ENCODE assay signal across 8 cellular contexts in the genomic region with DNA sequence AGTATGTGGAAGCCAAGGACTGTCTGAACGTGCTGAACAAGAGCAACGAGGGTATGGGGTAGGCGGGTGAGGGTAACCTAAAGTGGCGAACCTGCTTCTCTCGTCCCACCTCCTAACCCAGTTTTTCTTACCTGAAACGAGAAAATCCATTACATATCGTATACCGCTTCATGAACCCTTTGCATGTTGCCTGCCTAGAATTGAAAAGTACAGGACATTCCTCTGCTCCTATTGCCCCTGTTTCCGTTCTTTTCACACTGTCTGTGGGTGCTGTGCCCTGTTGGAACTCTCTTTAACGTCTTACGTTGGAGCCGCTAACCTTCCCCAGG. TPM values are rescaled to one million over a fixed set of nuclear protein-coding genes. Genes with fewer than 3 reads are reported as not detected.
DNase-seq lines count a peak whose midpoint lies in the region; ATAC-seq and TF ChIP-seq lines count a peak whose summit lies in the region.

No MANE protein-coding gene starts in this region.

- ATAC-seq in omental fat pad (ENCODE audit: low FRiP score), result no peak
- no peak for ATAC-seq in GM21723 (IDR thresholded peaks at IDR 0.05; ENCODE audit: unreplicated experiment)

- no peak for DNase-seq in GM12864 (ENCODE audit: low read depth)
- DNase-seq in foreskin fibroblast, result no peak
- DNase-seq in retinal pigment epithelial cell (ENCODE audit: low read depth), result no peak
- DNase-seq in D341Med (ENCODE audit: low spot score), result no peak
- no peak for DNase-seq in omental fat pad (ENCODE audit: low spot score)
- no peak for DNase-seq in putamen (ENCODE audit: low spot score)

- H3K27ac ChIP-seq in VCaP, result peak overlapping the region; percentile 83

- H3K4me3 ChIP-seq in GM12864 (ENCODE audit: low read depth, low read length) (peak overlapping the region; percentile 74), foreskin fibroblast (ENCODE audit: low read depth in 1 of 2, low read length in 2 of 2) (peak overlapping the region; percentile 74 to 100), retinal pigment epithelial cell (ENCODE audit: low read length) (peak overlapping the region; percentile 99)

- TF ChIP-seq CTCF in GM12864 (IDR thresholded peaks at IDR 0.05; ENCODE audit: low read depth, low read length, missing control alignments) (no peak), VCaP (conservative IDR thresholded peaks at IDR 0.05) (no peak), foreskin fibroblast (IDR thresholded peaks at IDR 0.05; ENCODE audit: low read depth, low read length) (no peak), retinal pigment epithelial cell (conservative IDR thresholded peaks at IDR 0.05; ENCODE audit: low read depth, low read length) (no peak), omental fat pad (IDR thresholded peaks at IDR 0.05) (no peak)

RNA-seq across cellular contexts. Expression of a gene that starts 0.5 kb away (rescaled TPM):
- total RNA-seq in omental fat pad, result 100 to 1,000 TPM; 527 to 674 (median 592) TPM

RNA-seq across cellular contexts. Expression of a gene that starts 3.6 kb away (rescaled TPM):
- total RNA-seq in omental fat pad, result 10 to 100 TPM; 33.9 to 42.6 (median 35.7) TPM

RNA-seq across cellular contexts. Expression of a gene that starts 25.6 kb away (rescaled TPM):
- total RNA-seq in omental fat pad, result 10 to 100 TPM; 28.7 to 43.2 (median 38.6) TPM

RNA-seq across cellular contexts. Expression of a gene that starts 27.8 kb away (rescaled TPM):
- 1 to 10 TPM in 1 of 4 donors, under 1 TPM in 3; 0.63 to 2.0 (median 0.90) TPM for total RNA-seq in omental fat pad

RNA-seq across cellular contexts. Expression of a gene that starts 40.3 kb away (rescaled TPM):
- not detected for total RNA-seq in omental fat pad
